ENCODE assay signal across 12 cellular contexts in the genomic region with DNA sequence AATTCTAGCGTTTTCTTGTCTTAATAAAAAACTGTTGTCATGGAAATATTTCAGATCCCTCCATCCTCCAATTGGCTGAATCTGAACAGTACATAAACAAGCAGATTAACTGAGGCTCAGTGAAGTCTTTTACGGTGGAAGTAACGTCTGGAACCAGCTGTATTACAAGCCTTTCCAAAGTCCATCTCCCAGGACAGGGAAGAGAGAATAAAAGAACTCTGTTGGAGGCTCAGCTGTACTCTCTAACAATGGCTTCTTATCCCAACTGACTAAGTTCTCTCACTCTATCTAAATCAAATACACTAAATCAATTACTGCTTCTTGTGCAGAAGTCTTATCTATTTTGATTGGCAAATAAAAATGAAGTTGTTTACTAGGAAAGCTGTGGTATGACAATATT. TPM values are rescaled to one million over a fixed set of nuclear protein-coding genes. Genes with fewer than 3 reads are reported as not detected.
DNase-seq lines count a peak whose midpoint lies in the region; ATAC-seq and TF ChIP-seq lines count a peak whose summit lies in the region.
"Had no signal": no experiment of that assay in that cellular context is flagged by ENCODE, and none has a peak within 500 bp of the region (broad histone marks: within the 10 kb centered on the region; RNA-seq: fewer than 3 reads in every experiment).

No MANE protein-coding gene starts in this region.

- H3K9ac ChIP-seq in IMR-90 (ENCODE audit: low read depth, low read length): no peak overlapping the region

- POLR2A ChIA-PET in IMR-90 (lab: Charles Lee; ENCODE audit: unreplicated experiment): no interaction called here

- no peak overlapping the region for H3K23ac ChIP-seq in IMR-90 (ENCODE audit: low read depth, low read length)

- TF ChIP-seq RAD21 in IMR-90 (IDR thresholded peaks at IDR 0.05; ENCODE audit: low read length): no peak

- H4K8ac ChIP-seq in IMR-90 (ENCODE audit: low read depth in 2 of 2, low read length in 2 of 2): no peak overlapping the region

- H3K36me3 ChIP-seq in IMR-90 (ENCODE audit: control insufficient read depth, insufficient read depth, low read length): no peaks in the 10 kb centered on the region
- no peaks in the 10 kb centered on the region for H3K36me3 ChIP-seq in body of pancreas (replicated peaks in 1 of 2; ENCODE audit: insufficient read depth in 1 of 2, low read depth in 2 of 2)
- H3K36me3 ChIP-seq in BE2C: no peaks in the 10 kb centered on the region
- H3K36me3 ChIP-seq in sigmoid colon: no peaks in the 10 kb centered on the region

- H2AK5ac ChIP-seq in IMR-90 (ENCODE audit: low read depth, low read length): no peak overlapping the region

- intact Hi-C loops in IMR-90 (cut with micrococcal nuclease) (no loop called here), body of pancreas (cut with DNase I) (no loop called here), sciatic nerve (cut with DNase I) (no loop called here), sigmoid colon (cut with DNase I) (no loop called here)

- ATAC-seq in IMR-90 (ENCODE audit: low read depth) (peak; percentile 51), body of pancreas (peak; percentile 40), sciatic nerve (peak; percentile 85), GM18873 (IDR thresholded peaks at IDR 0.05; ENCODE audit: low FRiP score, unreplicated experiment) (no peak)

- no peak for DNase-seq in IMR-90
- DNase-seq in body of pancreas: no peak
- peak; percentile 34 for DNase-seq in left kidney (ENCODE audit: low read depth, low spot score)
- no peak for DNase-seq in sciatic nerve (ENCODE audit: low spot score)
- DNase-seq in BE2C: no peak
- no peak for DNase-seq in SW 1271 (lab: John Stamatoyannopoulos, UW)
- DNase-seq in sigmoid colon: no peak
- DNase-seq: CD8-positive, alpha-beta memory T cell; H7; NCI-H1417 treated with DMSO at 0.1 percent for 48 hours; NCI-H2081 had no signal

- H3K9me3 ChIP-seq in IMR-90 (ENCODE audit: control insufficient read depth, insufficient read depth, low read length) (no peaks in the 10 kb centered on the region), body of pancreas (no peaks in the 10 kb centered on the region), BE2C (no peaks in the 10 kb centered on the region), sigmoid colon (no peaks in the 10 kb centered on the region)

- no CpG with 5 or more reads among the region's 3 CpGs for WGBS in IMR-90 (ENCODE audit: extremely low coverage in 2 of 2, insufficient read length in 1 of 2), 2 experiments
- 13 to 14% methylated on average over 3 of the region's 3 CpGs for WGBS in body of pancreas, 2 donors
- 15 to 59% methylated on average over 3 of the region's 3 CpGs for WGBS in sigmoid colon, 2 donors

- H2AFZ ChIP-seq in IMR-90 (replicated peaks; ENCODE audit: low read length, poor library complexity): no peak overlapping the region

- no peak overlapping the region for H3K18ac ChIP-seq in IMR-90 (ENCODE audit: low read depth, low read length)

- TF ChIP-seq EP300 in sigmoid colon (IDR thresholded peaks at IDR 0.05): no peak

- H3K4me3 ChIP-seq in IMR-90 (ENCODE audit: insufficient read depth, low read depth, low read length): no peak overlapping the region
- no peak overlapping the region for H3K4me3 ChIP-seq in body of pancreas
- H3K4me3 ChIP-seq in BE2C (ENCODE audit: low read depth, low read length): no peak overlapping the region
- H3K4me3 ChIP-seq in sigmoid colon: no peak overlapping the region

- H4K91ac ChIP-seq in IMR-90 (ENCODE audit: insufficient read depth, low read depth, low read length): no peak overlapping the region

- H2AK9ac ChIP-seq in IMR-90 (replicated peaks; ENCODE audit: low read depth, low read length, poor library complexity): no peak overlapping the region

- no peak overlapping the region for H4K5ac ChIP-seq in IMR-90 (ENCODE audit: low read depth, low read length)

- no peak overlapping the region for H3K56ac ChIP-seq in IMR-90 (ENCODE audit: extremely low read depth, insufficient read depth, low read length)

- in situ Hi-C loops in IMR-90 (cut with MboI; ENCODE audit: low sequenced_read_pairs): no loop called here

- H3K4me2 ChIP-seq in IMR-90 (ENCODE audit: low read depth, low read length): no peak overlapping the region

- H3K79me1 ChIP-seq in IMR-90 (ENCODE audit: low read depth in 1 of 2, low read length in 2 of 2): no peaks in the 10 kb centered on the region

- no peak for TF ChIP-seq CTCF in IMR-90 (conservative IDR thresholded peaks at IDR 0.05; ENCODE audit: low read depth, low read length)
- TF ChIP-seq CTCF in body of pancreas (IDR thresholded peaks at IDR 0.05): no peak
- TF ChIP-seq CTCF in BE2C (IDR thresholded peaks at IDR 0.05; ENCODE audit: low read depth, low read length): no peak
- TF ChIP-seq CTCF in sigmoid colon (IDR thresholded peaks at IDR 0.05): no peak

- H2BK5ac ChIP-seq in IMR-90 (ENCODE audit: low read depth, low read length, poor library complexity, severe bottlenecking): no peak overlapping the region

- no peak overlapping the region for H3K14ac ChIP-seq in IMR-90 (replicated peaks; ENCODE audit: low read depth, low read length)

- no peak overlapping the region for H3K4ac ChIP-seq in IMR-90 (ENCODE audit: low read depth, low read length)

- H2BK120ac ChIP-seq in IMR-90 (ENCODE audit: low read depth, low read length): no peak overlapping the region

- BruUV-seq in IMR-90 (replicated peaks; lab: Mats Ljungman, UMichigan): no TSS peak

- dilution Hi-C loops in IMR-90 (cut with HindIII; ENCODE audit: low sequenced_read_pairs, unreplicated experiment): no loop called here

- H2BK20ac ChIP-seq in IMR-90 (ENCODE audit: low read depth, low read length): no peak overlapping the region

- H2BK15ac ChIP-seq in IMR-90 (ENCODE audit: low read depth, low read length): no peak overlapping the region

- H3K9me1 ChIP-seq in IMR-90 (ENCODE audit: insufficient read depth, low read length): no peaks in the 10 kb centered on the region

- H3K4me1 ChIP-seq in IMR-90 (ENCODE audit: control insufficient read depth, insufficient read depth, low read length) (no peaks in the 10 kb centered on the region), body of pancreas (peaks cover 34% of the 10 kb centered on the region), BE2C (no peaks in the 10 kb centered on the region), sigmoid colon (no peaks in the 10 kb centered on the region)

- H3K27ac ChIP-seq in IMR-90 (ENCODE audit: insufficient read depth, low read length): no peak overlapping the region
- peak overlapping the region in 1 of 4 donors; percentile 41 for H3K27ac ChIP-seq in body of pancreas
- H3K27ac ChIP-seq in sigmoid colon: no peak overlapping the region

- no peaks in the 10 kb centered on the region for H4K20me1 ChIP-seq in IMR-90 (ENCODE audit: insufficient read depth, low read length)

- CTCF ChIA-PET in IMR-90 (lab: Yijun Ruan, JAX): interaction anchor here (0.6 to 0.7 kb wide), 2 partner anchors 14 to 19 kb away, joined by 3 read pairs; no protein-coding TSS in a partner anchor

- peaks cover 13% of the 10 kb centered on the region for H3K27me3 ChIP-seq in IMR-90 (ENCODE audit: control insufficient read depth, insufficient read depth, low read length)
- no peaks in the 10 kb centered on the region for H3K27me3 ChIP-seq in body of pancreas
- no peaks in the 10 kb centered on the region for H3K27me3 ChIP-seq in BE2C
- H3K27me3 ChIP-seq in sigmoid colon: no peaks in the 10 kb centered on the region

- no peak for TF ChIP-seq POLR2A in IMR-90 (IDR thresholded peaks at IDR 0.05; ENCODE audit: low read depth, low read length)
- TF ChIP-seq POLR2A in body of pancreas (IDR thresholded peaks at IDR 0.05): no peak
- no peak for TF ChIP-seq POLR2A in sigmoid colon (IDR thresholded peaks at IDR 0.05)

TF ChIP-seq in IMR-90, 13 proteins besides CTCF, POLR2A, EP300 and RAD21 (continues in another document):
- TF ChIP-seq, protein P1, sequence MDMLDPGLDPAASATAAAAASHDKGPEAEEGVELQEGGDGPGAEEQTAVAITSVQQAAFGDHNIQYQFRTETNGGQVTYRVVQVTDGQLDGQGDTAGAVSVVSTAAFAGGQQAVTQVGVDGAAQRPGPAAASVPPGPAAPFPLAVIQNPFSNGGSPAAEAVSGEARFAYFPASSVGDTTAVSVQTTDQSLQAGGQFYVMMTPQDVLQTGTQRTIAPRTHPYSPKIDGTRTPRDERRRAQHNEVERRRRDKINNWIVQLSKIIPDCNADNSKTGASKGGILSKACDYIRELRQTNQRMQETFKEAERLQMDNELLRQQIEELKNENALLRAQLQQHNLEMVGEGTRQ (IDR thresholded peaks at IDR 0.05; ENCODE audit: low read depth, low read length): no peak
- TF ChIP-seq FOS (IDR thresholded peaks at IDR 0.05; ENCODE audit: low read depth, low read length): no peak
- TF ChIP-seq NFE2L2 (IDR thresholded peaks at IDR 0.05; ENCODE audit: low read depth, low read length): no peak
- no peak for TF ChIP-seq RCOR1 (IDR thresholded peaks at IDR 0.05; ENCODE audit: insufficient replicate concordance, low read length)
- TF ChIP-seq BHLHE40 (IDR thresholded peaks at IDR 0.05; ENCODE audit: low read depth, low read length): no peak
- no peak for TF ChIP-seq MAFK (IDR thresholded peaks at IDR 0.05; ENCODE audit: low read depth, low read length)
- TF ChIP-seq RFX5 (IDR thresholded peaks at IDR 0.05; ENCODE audit: low read depth, low read length): no peak
- no peak for TF ChIP-seq CHD1 (IDR thresholded peaks at IDR 0.05; ENCODE audit: low read depth, low read length)
- TF ChIP-seq CEBPB (IDR thresholded peaks at IDR 0.05; ENCODE audit: low read depth, low read length): no peak
- TF ChIP-seq MAZ (IDR thresholded peaks at IDR 0.05; ENCODE audit: borderline replicate concordance, low read depth, low read length): no peak
- TF ChIP-seq, protein P2, sequence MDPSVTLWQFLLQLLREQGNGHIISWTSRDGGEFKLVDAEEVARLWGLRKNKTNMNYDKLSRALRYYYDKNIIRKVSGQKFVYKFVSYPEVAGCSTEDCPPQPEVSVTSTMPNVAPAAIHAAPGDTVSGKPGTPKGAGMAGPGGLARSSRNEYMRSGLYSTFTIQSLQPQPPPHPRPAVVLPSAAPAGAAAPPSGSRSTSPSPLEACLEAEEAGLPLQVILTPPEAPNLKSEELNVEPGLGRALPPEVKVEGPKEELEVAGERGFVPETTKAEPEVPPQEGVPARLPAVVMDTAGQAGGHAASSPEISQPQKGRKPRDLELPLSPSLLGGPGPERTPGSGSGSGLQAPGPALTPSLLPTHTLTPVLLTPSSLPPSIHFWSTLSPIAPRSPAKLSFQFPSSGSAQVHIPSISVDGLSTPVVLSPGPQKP (IDR thresholded peaks at IDR 0.05; ENCODE audit: borderline replicate concordance, low read depth, low read length): no peak
- TF ChIP-seq SMC3 (IDR thresholded peaks at IDR 0.05; ENCODE audit: low read depth, low read length): no peak

RNA-seq across cellular contexts. Expression of a gene that starts 19.9 kb away (rescaled TPM):
- total RNA-seq in IMR-90 (2012; rRNA removed) (10.0 and 12.8 TPM in 2 replicates), body of pancreas (100 to 1,000 TPM; 105 to 108 TPM), sciatic nerve (30.9 TPM), sigmoid colon (10 to 100 TPM; 52.0 to 62.9 (median 55.9) TPM)
- polyA plus RNA-seq in IMR-90 (2012; rRNA removed) (10.8 and 10.9 TPM in 2 replicates), sigmoid colon (100 to 1,000 TPM in 1 of 3 donors, 10 to 100 TPM in 2; 56.1 to 104 (median 64.3) TPM)
- polyA plus RNA-seq in IMR-90 (2012; cell fraction: cytosol; rRNA removed): 3.9 and 8.0 TPM in 2 replicates
- polyA plus RNA-seq in IMR-90 (2012; cell fraction: nucleus; rRNA removed; ENCODE audit: low replicate concordance): 12.3 and 32.0 TPM in 2 replicates
- polyA plus RNA-seq in BE2C (2012; ENCODE audit: insufficient read depth, insufficient read length, low read depth): 7.0 TPM
